19 cellular contexts compared by ENCODE assay signal in the genomic region with DNA sequence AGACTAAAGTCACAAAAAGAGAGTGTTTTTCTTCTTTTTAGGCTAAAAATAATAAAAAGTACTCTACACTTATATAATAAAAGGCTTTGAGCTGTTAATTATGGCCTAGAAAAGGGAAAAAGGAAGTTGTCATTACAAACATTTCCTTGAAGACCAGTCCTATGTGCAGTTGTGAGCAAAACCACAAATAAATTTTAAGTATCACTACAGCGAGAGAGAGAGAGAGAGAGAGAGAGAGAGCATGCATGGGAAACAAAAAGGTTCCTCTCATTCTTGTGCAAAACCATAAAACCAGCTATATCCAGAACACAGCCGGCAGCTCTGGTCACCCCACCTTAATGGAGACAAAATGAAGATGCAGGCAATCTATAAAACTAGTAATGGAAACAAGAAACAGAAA. TPM values are rescaled to one million over a fixed set of nuclear protein-coding genes. Genes with fewer than 3 reads are reported as not detected.
DNase-seq lines count a peak whose midpoint lies in the region; ATAC-seq and TF ChIP-seq lines count a peak whose summit lies in the region.
"Had no signal": no experiment of that assay in that cellular context is flagged by ENCODE, and none has a peak within 500 bp of the region (broad histone marks: within the 10 kb centered on the region; RNA-seq: fewer than 3 reads in every experiment).

No MANE protein-coding gene starts in this region.

- no peak for ATAC-seq in heart right ventricle
- no peak for ATAC-seq in right cardiac atrium
- no peak for ATAC-seq in central memory CD8-positive, alpha-beta T cell (replicated peaks; ENCODE audit: extremely low read depth, poor library complexity, severe bottlenecking)
- no peak for ATAC-seq in HG03039 (IDR thresholded peaks at IDR 0.05; ENCODE audit: unreplicated experiment)
- ATAC-seq: foreskin keratinocyte had no signal

- H3K27ac ChIP-seq in heart right ventricle: peak overlapping the region in 7 of 10 donors; percentile 10 to 80 (median 36)
- H3K27ac ChIP-seq in right cardiac atrium (ENCODE audit: low read length): no peak overlapping the region
- no peak overlapping the region for H3K27ac ChIP-seq in stomach
- H3K27ac ChIP-seq: foreskin keratinocyte, PC-9, VCaP had no signal

- H3K36me3 Mint-ChIP-seq in central memory CD8-positive, alpha-beta T cell (ENCODE audit: insufficient read depth): peaks cover 42% of the 10 kb centered on the region

- no peak for TF ChIP-seq POLR2A in stomach (IDR thresholded peaks at IDR 0.05)

- H3K9me3 Mint-ChIP-seq in central memory CD8-positive, alpha-beta T cell: no peaks in the 10 kb centered on the region
- H3K9me3 Mint-ChIP-seq: activated naive CD4-positive, alpha-beta T cell treated with anti-CD3 and anti-CD28 coated beads for 36 hours had no signal

- intact Hi-C loops in heart right ventricle (cut with DNase I) (no loop called here), right cardiac atrium (cut with DNase I) (no loop called here), stomach (cut with DNase I; ENCODE audit: low total_unique reads) (no loop called here)

- no peaks in the 10 kb centered on the region for H3K27me3 ChIP-seq in heart right ventricle
- H3K27me3 ChIP-seq in right cardiac atrium (ENCODE audit: control insufficient read depth, insufficient read depth): no peaks in the 10 kb centered on the region
- H3K27me3 ChIP-seq in stomach: no peaks in the 10 kb centered on the region
- H3K27me3 ChIP-seq: foreskin keratinocyte, thyroid gland had no signal

- peaks cover 50% of the 10 kb centered on the region for H3K4me1 Mint-ChIP-seq in central memory CD8-positive, alpha-beta T cell

- WGBS in heart right ventricle, 2 donors: 46 to 59% methylated on average over 2 of the region's 2 CpGs
- 58% methylated on average over 2 of the region's 2 CpGs for WGBS in right cardiac atrium
- WGBS in stomach, 5 donors: 58 to 86% (median 73%) methylated on average over 2 of the region's 2 CpGs

- no peak overlapping the region for H3K4me3 Mint-ChIP-seq in central memory CD8-positive, alpha-beta T cell
- H3K4me3 Mint-ChIP-seq: activated naive CD4-positive, alpha-beta T cell treated with anti-CD3 and anti-CD28 coated beads for 36 hours had no signal

- H3K27ac Mint-ChIP-seq in central memory CD8-positive, alpha-beta T cell (ENCODE audit: low read depth): peak overlapping the region; percentile 64
- H3K27ac Mint-ChIP-seq: activated naive CD4-positive, alpha-beta T cell treated with anti-CD3 and anti-CD28 coated beads for 36 hours had no signal

- H3K27me3 Mint-ChIP-seq in central memory CD8-positive, alpha-beta T cell: no peaks in the 10 kb centered on the region

- H3K36me3 ChIP-seq in heart right ventricle (peaks cover 5 to 94% (median 42%) of the 10 kb centered on the region in 9 donors), stomach (peaks cover 23 to 54% (median 50%) of the 10 kb centered on the region in 4 donors)

- H3K9me3 ChIP-seq in heart right ventricle (no peaks in the 10 kb centered on the region), right cardiac atrium (ENCODE audit: control insufficient read depth, low read length) (no peaks in the 10 kb centered on the region), stomach (no peaks in the 10 kb centered on the region)
- H3K9me3 ChIP-seq: thyroid gland had no signal

- peaks cover 7 to 89% (median 53%) of the 10 kb centered on the region in 9 donors for H3K4me1 ChIP-seq in heart right ventricle
- H3K4me1 ChIP-seq in right cardiac atrium (ENCODE audit: control insufficient read depth, insufficient read depth, low read length): peaks cover 15% of the 10 kb centered on the region
- peaks cover 0 to 32% (median 19%) of the 10 kb centered on the region in 4 donors for H3K4me1 ChIP-seq in stomach
- H3K4me1 ChIP-seq: foreskin keratinocyte had no signal

- DNase-seq in heart right ventricle: no peak
- no peak for DNase-seq in right cardiac atrium
- DNase-seq in MV-4-11 (lab: John Stamatoyannopoulos, UW): peak; percentile 85
- no peak for DNase-seq in central memory CD8-positive, alpha-beta T cell (ENCODE audit: low spot score in 2 of 2)
- DNase-seq in stomach: no peak
- no peak for DNase-seq in DMS114 treated with DMSO at 0.1 percent for 48 hours (lab: John Stamatoyannopoulos, UW; ENCODE audit: unreplicated experiment)
- DNase-seq: activated naive CD4-positive, alpha-beta T cell treated with anti-CD3 and anti-CD28 coated beads for 36 hours; activated T-cell treated with anti-CD3 and anti-CD28 coated beads, Interleukin-2, amount 50 U/mL, for 48 hours; erythroblast; foreskin keratinocyte; NCI-H187; NCI-H748 treated with DMSO at 0.1 percent for 48 hours; PC-9; SHP77 treated with DMSO at 0.1 percent for 48 hours; stimulated activated CD4-positive, alpha-beta T cell treated with anti-CD3 and anti-CD28 coated beads, Interleukin-4, amount 100 ng/mL, for 1 hour; stimulated activated naive CD4-positive, alpha-beta T cell treated with Interleukin-2 at 50 U/mL for 16 hours had no signal

- TF ChIP-seq CTCF in heart right ventricle (IDR thresholded peaks at IDR 0.05) (no peak), stomach (IDR thresholded peaks at IDR 0.05) (no peak)

- H3K4me3 ChIP-seq in heart right ventricle: no peak overlapping the region
- H3K4me3 ChIP-seq in right cardiac atrium (ENCODE audit: low read length): no peak overlapping the region
- H3K4me3 ChIP-seq in stomach: no peak overlapping the region
- H3K4me3 ChIP-seq: PC-9, thyroid gland had no signal

- TF ChIP-seq EP300 in stomach (IDR thresholded peaks at IDR 0.05): no peak

RNA-seq across cellular contexts. Expression of gene HEG1, which starts 33.6 kb away (rescaled TPM):
- 100 to 1,000 TPM in 7 of 10 donors, 10 to 100 TPM in 3; 79.0 to 186 (median 143) TPM for total RNA-seq in heart right ventricle
- 10 to 100 TPM; 12.2 to 25.4 TPM for polyA plus RNA-seq in heart right ventricle
- 100 to 1,000 TPM; 130 to 193 (median 151) TPM for total RNA-seq in right cardiac atrium
- 42.3 TPM for polyA plus RNA-seq in right cardiac atrium
- 10 to 100 TPM; 11.3 to 56.9 (median 32.7) TPM for total RNA-seq in stomach
- polyA plus RNA-seq in stomach: 1 to 10 TPM; 2.3 to 2.7 (median 2.4) TPM

Comparison
In these comparisons a context has a peak if more than half of its experiments do, and no peak if none do; other contexts are left out.
1. H3K27ac ChIP-seq: peak in heart right ventricle (7 of 10); none in right cardiac atrium (single experiment) and stomach (0 of 5).